Comparison of ENCODE assay signal across 16 cellular contexts in genomic region chr3:99703535-99703934, GRCh38.
A peak's percentile ranks its signal among the peaks of the same experiment; 100 is the strongest.
DNase-seq lines count a peak whose midpoint lies in the region; ATAC-seq and TF ChIP-seq lines count a peak whose summit lies in the region.
"Had no signal": no experiment of that assay in that cellular context is flagged by ENCODE, and none has a peak within 500 bp of the region (broad histone marks: within the 10 kb centered on the region; RNA-seq: fewer than 3 reads in every experiment).

No MANE protein-coding gene starts in this region.

- no peak overlapping the region for H4K8ac ChIP-seq in mesenchymal stem cell (ENCODE audit: low read length)
- H4K8ac ChIP-seq in neuronal stem cell (ENCODE audit: low read depth, low read length), result no peak overlapping the region

- in situ Hi-C loops in brain microvascular endothelial cell (cut with HindIII; ENCODE audit: low pct_ligation_motif_present, low sequenced_read_pairs), result no loop called here

- H3K27me3 ChIP-seq in OCI-LY3 (ENCODE audit: low read depth, low read length) (no peaks in the 10 kb centered on the region), brain microvascular endothelial cell (replicated peaks) (no peaks in the 10 kb centered on the region), mesenchymal stem cell (ENCODE audit: control insufficient read depth in 1 of 2, insufficient read depth in 1 of 2, low read length in 2 of 2) (no peaks in the 10 kb centered on the region), subcutaneous abdominal adipose tissue (ENCODE audit: control insufficient read depth in 5 of 5, insufficient read depth in 4 of 5, low read length in 5 of 5) (no peaks in the 10 kb centered on the region), neuronal stem cell (ENCODE audit: control insufficient read depth in 3 of 3, insufficient read depth in 3 of 3, low read depth in 1 of 3, low read length in 3 of 3) (no peaks in the 10 kb centered on the region)

- H2AK5ac ChIP-seq in mesenchymal stem cell (ENCODE audit: low read length, severe bottlenecking), result no peak overlapping the region
- no peak overlapping the region for H2AK5ac ChIP-seq in neuronal stem cell (ENCODE audit: low read depth, low read length)

- H3K36me3 ChIP-seq in OCI-LY3 (replicated peaks; ENCODE audit: low read depth, low read length), result no peaks in the 10 kb centered on the region
- peaks cover 33% of the 10 kb centered on the region for H3K36me3 ChIP-seq in brain microvascular endothelial cell (replicated peaks)
- H3K36me3 ChIP-seq in mesenchymal stem cell (ENCODE audit: control insufficient read depth in 1 of 2, insufficient read depth in 2 of 2, low read depth in 1 of 2, low read length in 2 of 2), result peaks cover 0 to 9% of the 10 kb centered on the region in 2 experiments
- peaks cover 0 to 7% (median 0%) of the 10 kb centered on the region in 5 donors for H3K36me3 ChIP-seq in subcutaneous abdominal adipose tissue (ENCODE audit: control insufficient read depth in 5 of 5, insufficient read depth in 5 of 5, low read length in 5 of 5)
- no peaks in the 10 kb centered on the region for H3K36me3 ChIP-seq in neuronal stem cell (replicated peaks in 1 of 2; ENCODE audit: control insufficient read depth in 2 of 2, insufficient read depth in 2 of 2, low read length in 2 of 2)

- H2BK120ac ChIP-seq in mesenchymal stem cell (ENCODE audit: low read depth, low read length) (no peak overlapping the region), neuronal stem cell (ENCODE audit: low read depth, low read length) (no peak overlapping the region)

- no peak overlapping the region for H2BK15ac ChIP-seq in mesenchymal stem cell (ENCODE audit: low read depth, poor library complexity, severe bottlenecking)
- no peak overlapping the region for H2BK15ac ChIP-seq in neuronal stem cell (ENCODE audit: low read length)

- H2BK12ac ChIP-seq in mesenchymal stem cell (ENCODE audit: low read length in 2 of 2) (no peak overlapping the region), neuronal stem cell (ENCODE audit: low read length) (no peak overlapping the region)

- no peak overlapping the region for H3K23ac ChIP-seq in mesenchymal stem cell (ENCODE audit: low read length in 2 of 2)
- no peak overlapping the region for H3K23ac ChIP-seq in neuronal stem cell (ENCODE audit: low read depth, low read length, poor library complexity)

- H3K36me3 Mint-ChIP-seq in activated CD4-positive, alpha-beta memory T cell treated with anti-CD3 and anti-CD28 coated beads for 36 hours, result no peaks in the 10 kb centered on the region
- no peaks in the 10 kb centered on the region for H3K36me3 Mint-ChIP-seq in activated T-cell treated with anti-CD3 and anti-CD28 coated beads, Interleukin-2, amount 50 U/mL, for 4 hours (ENCODE audit: insufficient read depth)
- H3K36me3 Mint-ChIP-seq: CD14-positive monocyte; CD8-positive, alpha-beta T cell had no signal

- H3K9me3 ChIP-seq in OCI-LY3 (ENCODE audit: insufficient read depth, low read length) (no peaks in the 10 kb centered on the region), mesenchymal stem cell (ENCODE audit: control insufficient read depth, low read length) (no peaks in the 10 kb centered on the region), subcutaneous abdominal adipose tissue (ENCODE audit: control insufficient read depth in 5 of 5, low read length in 5 of 5) (no peaks in the 10 kb centered on the region), neuronal stem cell (replicated peaks in 1 of 2; ENCODE audit: control insufficient read depth in 2 of 2, insufficient read depth in 1 of 2, low read depth in 1 of 2, low read length in 2 of 2) (no peaks in the 10 kb centered on the region)
- H3K9me3 ChIP-seq: A549 had no signal

- H3K4me3 ChIP-seq in OCI-LY3 (ENCODE audit: low read length) (peak overlapping the region; percentile 28; the same call in 1 of the 2 replicates), brain microvascular endothelial cell (ENCODE audit: low read depth, low read length) (no peak overlapping the region), mesenchymal stem cell (ENCODE audit: insufficient read depth in 1 of 2, low read depth in 1 of 2, low read length in 2 of 2) (no peak overlapping the region), subcutaneous abdominal adipose tissue (ENCODE audit: low read depth in 1 of 5, low read length in 5 of 5) (no peak overlapping the region), neuronal stem cell (ENCODE audit: low read length in 2 of 2) (no peak overlapping the region)
- H3K4me3 ChIP-seq: A549 had no signal

- no peak for ATAC-seq in activated T-cell treated with anti-CD3 and anti-CD28 coated beads, Interleukin-2, amount 50 U/mL, for 4 hours
- ATAC-seq: A549; CD8-positive, alpha-beta T cell; HCT116 had no signal

- H3K18ac ChIP-seq in mesenchymal stem cell (ENCODE audit: low read depth in 1 of 2, low read length in 2 of 2) (no peak overlapping the region), neuronal stem cell (ENCODE audit: low read length) (no peak overlapping the region)

- H4K91ac ChIP-seq in mesenchymal stem cell (ENCODE audit: low read length) (no peak overlapping the region), neuronal stem cell (ENCODE audit: low read depth, low read length, poor library complexity) (no peak overlapping the region)

- H2BK5ac ChIP-seq in mesenchymal stem cell (ENCODE audit: low read depth, low read length, poor library complexity, severe bottlenecking), result no peak overlapping the region
- H2BK5ac ChIP-seq in neuronal stem cell (ENCODE audit: low read length), result no peak overlapping the region

- POLR2A ChIA-PET in activated CD4-positive, alpha-beta memory T cell treated with anti-CD3 and anti-CD28 coated beads for 36 hours (lab: Charles Lee), result no interaction called here

- CTCF ChIA-PET in activated CD4-positive, alpha-beta memory T cell treated with anti-CD3 and anti-CD28 coated beads for 36 hours (lab: Charles Lee), result no interaction called here

- H3K9ac ChIP-seq in OCI-LY3 (ENCODE audit: low read length) (no peak overlapping the region), mesenchymal stem cell (ENCODE audit: low read length) (no peak overlapping the region), subcutaneous abdominal adipose tissue (ENCODE audit: low read length in 5 of 5) (no peak overlapping the region), neuronal stem cell (ENCODE audit: low read depth, low read length, poor library complexity) (no peak overlapping the region)

- no peaks in the 10 kb centered on the region for H4K20me1 ChIP-seq in OCI-LY3 (ENCODE audit: insufficient read depth, low read length)

- H3K4ac ChIP-seq in mesenchymal stem cell (ENCODE audit: low read depth in 1 of 2, low read length in 2 of 2) (no peak overlapping the region), neuronal stem cell (ENCODE audit: low read length) (no peak overlapping the region)

- no peak overlapping the region for H3K4me3 Mint-ChIP-seq in activated CD4-positive, alpha-beta memory T cell treated with anti-CD3 and anti-CD28 coated beads for 36 hours
- H3K4me3 Mint-ChIP-seq in activated T-cell treated with anti-CD3 and anti-CD28 coated beads, Interleukin-2, amount 50 U/mL, for 4 hours, result no peak overlapping the region
- H3K4me3 Mint-ChIP-seq: CD14-positive monocyte; CD8-positive, alpha-beta T cell had no signal

- H2AFZ ChIP-seq in OCI-LY3 (ENCODE audit: low read depth, low read length) (no peak overlapping the region), mesenchymal stem cell (ENCODE audit: low read depth, low read length) (no peak overlapping the region), neuronal stem cell (ENCODE audit: low read length) (no peak overlapping the region)

- H3K9me3 Mint-ChIP-seq in activated CD4-positive, alpha-beta memory T cell treated with anti-CD3 and anti-CD28 coated beads for 36 hours, result no peaks in the 10 kb centered on the region
- H3K9me3 Mint-ChIP-seq in activated T-cell treated with anti-CD3 and anti-CD28 coated beads, Interleukin-2, amount 50 U/mL, for 4 hours, result no peaks in the 10 kb centered on the region
- H3K9me3 Mint-ChIP-seq: CD8-positive, alpha-beta T cell had no signal

- TF ChIP-seq CTCF in OCI-LY3 (IDR thresholded peaks at IDR 0.05; ENCODE audit: low read depth, low read length), result no peak
- TF ChIP-seq CTCF in brain microvascular endothelial cell (IDR thresholded peaks at IDR 0.05; ENCODE audit: low read depth, low read length, missing control alignments), result no peak
- no peak for TF ChIP-seq CTCF in GM10266 (IDR thresholded peaks at IDR 0.05; ENCODE audit: control insufficient read depth, insufficient read depth, low read depth, missing control alignments)

- H3K14ac ChIP-seq in mesenchymal stem cell (ENCODE audit: low read length in 2 of 2) (no peak overlapping the region), neuronal stem cell (ENCODE audit: low read length) (no peak overlapping the region)

- peaks cover 4% of the 10 kb centered on the region for H3K79me1 ChIP-seq in mesenchymal stem cell (replicated peaks; ENCODE audit: low read length, poor library complexity, severe bottlenecking)
- H3K79me1 ChIP-seq in neuronal stem cell (ENCODE audit: low read depth, low read length), result no peaks in the 10 kb centered on the region

- H3K27ac Mint-ChIP-seq in activated CD4-positive, alpha-beta memory T cell treated with anti-CD3 and anti-CD28 coated beads for 36 hours, result no peak overlapping the region
- H3K27ac Mint-ChIP-seq: CD14-positive monocyte; CD8-positive, alpha-beta T cell had no signal

- DNase-seq in brain microvascular endothelial cell (no peak), mesenchymal stem cell (no peak), neuronal stem cell (ENCODE audit: low spot score) (no peak), GM10266 (ENCODE audit: extremely low spot score) (no peak)
- DNase-seq in activated CD4-positive, alpha-beta memory T cell treated with anti-CD3 and anti-CD28 coated beads for 36 hours, result no peak
- no peak for DNase-seq in activated T-cell treated with anti-CD3 and anti-CD28 coated beads, Interleukin-2, amount 50 U/mL, for 4 hours
- DNase-seq: CD8-positive, alpha-beta T cell; COR-L47; DMS153; DMS79 treated with DMSO at 0.1 percent for 48 hours had no signal

- H3K4me1 ChIP-seq in OCI-LY3 (ENCODE audit: low read length) (peaks cover 26% of the 10 kb centered on the region), mesenchymal stem cell (ENCODE audit: control insufficient read depth, insufficient read depth, low read depth, low read length) (peaks cover 9% of the 10 kb centered on the region), subcutaneous abdominal adipose tissue (ENCODE audit: control insufficient read depth in 5 of 5, insufficient read depth in 5 of 5, low read length in 5 of 5) (peaks cover 0 to 13% (median 11%) of the 10 kb centered on the region in 5 donors), neuronal stem cell (ENCODE audit: control insufficient read depth in 2 of 2, insufficient read depth in 1 of 2, low read depth in 1 of 2, low read length in 2 of 2) (peaks cover 4 to 8% of the 10 kb centered on the region in 2 donors)
- H3K4me1 ChIP-seq: A549 had no signal

- H3K4me1 Mint-ChIP-seq in activated CD4-positive, alpha-beta memory T cell treated with anti-CD3 and anti-CD28 coated beads for 36 hours (ENCODE audit: low read depth), result no peaks in the 10 kb centered on the region
- no peaks in the 10 kb centered on the region for H3K4me1 Mint-ChIP-seq in activated T-cell treated with anti-CD3 and anti-CD28 coated beads, Interleukin-2, amount 50 U/mL, for 4 hours (ENCODE audit: low read depth)
- H3K4me1 Mint-ChIP-seq: CD14-positive monocyte had no signal

- H3K27ac ChIP-seq in OCI-LY3 (ENCODE audit: low read length) (no peak overlapping the region), brain microvascular endothelial cell (peak overlapping the region; percentile 92), mesenchymal stem cell (ENCODE audit: low read length, poor library complexity, severe bottlenecking) (peak overlapping the region; percentile 71), subcutaneous abdominal adipose tissue (ENCODE audit: low read depth, low read length) (peak overlapping the region; percentile 44), neuronal stem cell (replicated peaks; ENCODE audit: low read length) (no peak overlapping the region)
- H3K27ac ChIP-seq: A549, HL-60 had no signal

- intact Hi-C loops in activated CD4-positive, alpha-beta memory T cell treated with anti-CD3 and anti-CD28 coated beads for 36 hours (cut with micrococcal nuclease), result no loop called here

- H3K4me2 ChIP-seq in OCI-LY3 (ENCODE audit: low read length), result peak overlapping the region; percentile 52
- no peak overlapping the region for H3K4me2 ChIP-seq in mesenchymal stem cell (ENCODE audit: low read length, poor library complexity, severe bottlenecking)
- H3K4me2 ChIP-seq in neuronal stem cell (ENCODE audit: insufficient read depth, low read length, poor library complexity, severe bottlenecking), result no peak overlapping the region
- H3K4me2 ChIP-seq: A549 had no signal

- no peaks in the 10 kb centered on the region for H3K79me2 ChIP-seq in OCI-LY3 (ENCODE audit: low read length)

- WGBS in mesenchymal stem cell, result 98% methylated on average over 2 of the region's 2 CpGs
- no CpG with 5 or more reads among the region's 2 CpGs for WGBS in neuronal stem cell (ENCODE audit: extremely low coverage in 2 of 2, insufficient read length in 2 of 2, insufficient replicate concordance in 1 of 2), 2 donors

- H3K27me3 Mint-ChIP-seq in activated CD4-positive, alpha-beta memory T cell treated with anti-CD3 and anti-CD28 coated beads for 36 hours, result peaks cover 2% of the 10 kb centered on the region
- H3K27me3 Mint-ChIP-seq in activated T-cell treated with anti-CD3 and anti-CD28 coated beads, Interleukin-2, amount 50 U/mL, for 4 hours (ENCODE audit: low read depth), result peaks cover 1% of the 10 kb centered on the region

Comparison
In these comparisons a context has a peak if more than half of its experiments do, and no peak if none do; other contexts are left out.
1. H3K27ac ChIP-seq: peak in brain microvascular endothelial cell (single experiment), mesenchymal stem cell (single experiment) and subcutaneous abdominal adipose tissue (single experiment); none in OCI-LY3 (single experiment) and neuronal stem cell (single experiment).